Comparison of ENCODE assay signal across 1 cellular context in the genomic region with DNA sequence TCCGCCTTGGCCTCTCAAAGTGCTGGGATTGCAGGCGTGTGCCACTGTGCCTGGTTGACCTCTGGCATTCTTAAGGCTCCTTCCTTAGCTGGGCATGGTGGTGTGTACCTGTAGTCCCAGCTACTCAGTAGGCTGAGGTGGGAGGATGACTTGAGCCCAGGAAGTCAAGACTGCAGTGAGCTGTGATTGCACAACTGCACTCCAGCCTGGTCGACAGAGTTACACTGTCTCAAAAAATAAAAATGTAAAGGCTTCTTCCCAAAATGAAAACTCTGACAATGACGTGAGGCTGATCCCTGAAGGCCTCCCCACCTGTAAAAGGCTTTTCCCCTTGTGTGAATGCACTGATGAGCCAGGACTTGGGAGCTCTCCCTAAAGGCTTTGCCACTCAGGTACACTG.
TF ChIP-seq lines count a peak whose summit lies in the region.

No MANE protein-coding gene starts in this region.

TF ChIP-seq in IMR-90, 13 proteins besides CTCF, POLR2A, EP300 and RAD21:
- no peak for TF ChIP-seq SMC3 (IDR thresholded peaks at IDR 0.05; ENCODE audit: low read depth, low read length)
- peak; percentile 42; the same call in 1 of the 2 replicates for TF ChIP-seq CEBPB (IDR thresholded peaks at IDR 0.05; ENCODE audit: low read depth, low read length)
- TF ChIP-seq FOS (IDR thresholded peaks at IDR 0.05; ENCODE audit: low read depth, low read length): no peak
- TF ChIP-seq MAFK (IDR thresholded peaks at IDR 0.05; ENCODE audit: low read depth, low read length): no peak
